ENCODE assay signal across 28 cellular contexts in the genomic region with DNA sequence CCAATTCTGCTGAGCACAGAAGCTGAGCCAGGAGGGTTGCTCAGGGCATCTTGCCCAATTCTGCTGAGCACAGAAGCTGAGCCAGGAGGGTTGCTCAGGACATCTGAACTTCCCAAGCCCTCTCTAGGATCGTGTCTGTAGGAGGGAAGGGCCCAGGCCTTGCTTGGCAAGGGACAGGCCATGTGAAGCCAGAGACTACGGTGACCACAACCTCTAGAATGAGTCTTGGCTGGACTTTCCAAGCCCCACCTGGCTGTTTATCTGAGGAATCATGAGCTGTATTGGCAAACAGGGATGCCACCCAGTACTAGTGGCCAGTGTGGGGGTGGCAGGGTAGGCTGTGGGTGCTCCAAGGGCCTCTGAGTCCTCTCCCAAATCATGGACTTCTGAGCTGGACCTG. TPM values are rescaled to one million over a fixed set of nuclear protein-coding genes. Genes with fewer than 3 reads are reported as not detected.
"Had no signal": no experiment of that assay in that cellular context is flagged by ENCODE, and none has a peak within 500 bp of the region (broad histone marks: within the 10 kb centered on the region; RNA-seq: fewer than 3 reads in every experiment).

No MANE protein-coding gene starts in this region.

- H3K27ac ChIP-seq: gastroesophageal sphincter, left lung, upper lobe of left lung, WERI-Rb-1 had no signal

- FAIRE-seq: endometrium, kidney, TTC549 had no signal

- H3K9me3 ChIP-seq: gastroesophageal sphincter, left lung, upper lobe of left lung had no signal

- H3K27ac Mint-ChIP-seq: activated CD4-positive, alpha-beta T cell treated with anti-CD3 and anti-CD28 coated beads, Interleukin-2, amount 10 ng/mL, durations not matched to agents 7 days and 5 days; activated CD8-positive, alpha-beta memory T cell treated with anti-CD3 and anti-CD28 coated beads, Interleukin-2, amount 10 ng/mL, durations not matched to agents 7 days and 5 days; activated CD8-positive, alpha-beta T cell treated with anti-CD3 and anti-CD28 coated beads for 36 hours; activated naive CD4-positive, alpha-beta T cell treated with anti-CD3 and anti-CD28 coated beads, Interleukin-2, amount 10 ng/mL, durations not matched to agents 7 days and 5 days; activated naive CD8-positive, alpha-beta T cell treated with anti-CD3 and anti-CD28 coated beads, Interleukin-2, amount 50 U/mL, for 24 hours; dendritic cell treated with granulocyte-macrophage colony-stimulating factor and Interleukin-4, amounts not matched to agents 40 ng/mL and 50 ng/mL, for 4 days; nephron progenitor cell; T-cell; T-helper 2 cell treated with Interferon-gamma antibody and Interleukin-4, amounts not matched to agents 5 μg/mL and 100 μg/mL, for 36 hours had no signal

- H3K36me3 ChIP-seq: gastroesophageal sphincter, left lung, upper lobe of left lung, WERI-Rb-1 had no signal

- H3K4me3 Mint-ChIP-seq: activated CD4-positive, alpha-beta T cell treated with anti-CD3 and anti-CD28 coated beads, Interleukin-2, amount 10 ng/mL, durations not matched to agents 7 days and 5 days; activated CD8-positive, alpha-beta memory T cell treated with anti-CD3 and anti-CD28 coated beads, Interleukin-2, amount 10 ng/mL, durations not matched to agents 7 days and 5 days; activated CD8-positive, alpha-beta T cell treated with anti-CD3 and anti-CD28 coated beads for 36 hours; activated naive CD4-positive, alpha-beta T cell treated with anti-CD3 and anti-CD28 coated beads, Interleukin-2, amount 10 ng/mL, durations not matched to agents 7 days and 5 days; activated naive CD8-positive, alpha-beta T cell treated with anti-CD3 and anti-CD28 coated beads, Interleukin-2, amount 50 U/mL, for 24 hours; dendritic cell treated with granulocyte-macrophage colony-stimulating factor and Interleukin-4, amounts not matched to agents 40 ng/mL and 50 ng/mL, for 4 days; nephron progenitor cell; T-cell; T-helper 2 cell treated with Interferon-gamma antibody and Interleukin-4, amounts not matched to agents 5 μg/mL and 100 μg/mL, for 36 hours had no signal

- H3K36me3 Mint-ChIP-seq: activated CD8-positive, alpha-beta memory T cell treated with anti-CD3 and anti-CD28 coated beads, Interleukin-2, amount 10 ng/mL, durations not matched to agents 7 days and 5 days; activated naive CD4-positive, alpha-beta T cell treated with anti-CD3 and anti-CD28 coated beads, Interleukin-2, amount 10 ng/mL, durations not matched to agents 7 days and 5 days; T-cell had no signal

- H3K27me3 ChIP-seq: left lung, upper lobe of left lung had no signal

- H3K4me1 Mint-ChIP-seq: activated CD4-positive, alpha-beta T cell treated with anti-CD3 and anti-CD28 coated beads, Interleukin-2, amount 10 ng/mL, durations not matched to agents 7 days and 5 days; activated CD8-positive, alpha-beta memory T cell treated with anti-CD3 and anti-CD28 coated beads, Interleukin-2, amount 10 ng/mL, durations not matched to agents 7 days and 5 days; activated naive CD4-positive, alpha-beta T cell treated with anti-CD3 and anti-CD28 coated beads, Interleukin-2, amount 10 ng/mL, durations not matched to agents 7 days and 5 days; activated naive CD8-positive, alpha-beta T cell treated with anti-CD3 and anti-CD28 coated beads, Interleukin-2, amount 50 U/mL, for 24 hours; T-cell had no signal

- H3K4me1 ChIP-seq: gastroesophageal sphincter, left lung, upper lobe of left lung had no signal

- H3K9me3 Mint-ChIP-seq: activated CD8-positive, alpha-beta T cell treated with anti-CD3 and anti-CD28 coated beads for 36 hours; activated naive CD4-positive, alpha-beta T cell treated with anti-CD3 and anti-CD28 coated beads, Interleukin-2, amount 10 ng/mL, durations not matched to agents 7 days and 5 days; activated naive CD8-positive, alpha-beta T cell treated with anti-CD3 and anti-CD28 coated beads, Interleukin-2, amount 50 U/mL, for 24 hours; dendritic cell treated with granulocyte-macrophage colony-stimulating factor and Interleukin-4, amounts not matched to agents 40 ng/mL and 50 ng/mL, for 4 days; T-helper 2 cell treated with Interferon-gamma antibody and Interleukin-4, amounts not matched to agents 5 μg/mL and 100 μg/mL, for 36 hours had no signal

- ATAC-seq: activated CD8-positive, alpha-beta memory T cell treated with anti-CD3 and anti-CD28 coated beads, Interleukin-2, amount 10 ng/mL, durations not matched to agents 7 days and 5 days; activated CD8-positive, alpha-beta T cell treated with anti-CD3 and anti-CD28 coated beads for 36 hours; activated naive CD8-positive, alpha-beta T cell treated with anti-CD3 and anti-CD28 coated beads, Interleukin-2, amount 50 U/mL, for 24 hours; gastroesophageal sphincter; left lung; stimulated activated naive CD8-positive, alpha-beta T cell treated with anti-CD3 and anti-CD28 coated beads, Interleukin-15, Interleukin-2, amounts not matched to agents 100 U/mL and 50 U/mL, for 24 hours; T-cell had no signal

- DNase-seq: activated CD4-positive, alpha-beta T cell treated with anti-CD3 and anti-CD28 coated beads, Interleukin-2, amount 10 ng/mL, durations not matched to agents 7 days and 5 days; activated CD4-positive, CD25-positive, alpha-beta regulatory T cell treated with anti-CD3 and anti-CD28 coated beads, Interleukin-2, amount 50 U/mL, for 72 hours; activated CD8-positive, alpha-beta memory T cell treated with anti-CD3 and anti-CD28 coated beads, Interleukin-2, amount 10 ng/mL, durations not matched to agents 7 days and 5 days; activated CD8-positive, alpha-beta T cell treated with anti-CD3 and anti-CD28 coated beads for 36 hours; activated effector memory CD4-positive, alpha-beta T cell treated with anti-CD3 and anti-CD28 coated beads, Interleukin-2, amount 50 U/mL, for 16 hours; activated naive CD4-positive, alpha-beta T cell treated with anti-CD3 and anti-CD28 coated beads, Interleukin-2, amount 10 ng/mL, durations not matched to agents 7 days and 5 days; activated naive CD8-positive, alpha-beta T cell treated with anti-CD3 and anti-CD28 coated beads, Interleukin-2, amount 50 U/mL, for 24 hours; activated T-cell treated with anti-CD3 and anti-CD28 coated beads for 4 hours; caudate nucleus; effector CD4-positive, alpha-beta T cell; kidney; left lung; midbrain; nephron progenitor cell; occipital lobe; posterior cingulate gyrus; stimulated activated CD4-positive, alpha-beta T cell treated with anti-CD3 and anti-CD28 coated beads, Interleukin-2, amount 100 ng/mL, for 48 hours; stimulated activated naive CD8-positive, alpha-beta T cell treated with anti-CD3 and anti-CD28 coated beads, Interleukin-15, Interleukin-2, amounts not matched to agents 100 U/mL and 50 U/mL, for 24 hours; T-cell; upper lobe of left lung; WERI-Rb-1 had no signal

- H3K4me3 ChIP-seq: gastroesophageal sphincter, left lung, upper lobe of left lung had no signal

RNA-seq across cellular contexts. Expression of a gene that starts 7.7 kb away (rescaled TPM):
- total RNA-seq: activated CD4-positive, alpha-beta T cell treated with anti-CD3 and anti-CD28 coated beads, Interleukin-2, amount 10 ng/mL, durations not matched to agents 7 days and 5 days; activated CD8-positive, alpha-beta memory T cell treated with anti-CD3 and anti-CD28 coated beads, Interleukin-2, amount 10 ng/mL, durations not matched to agents 7 days and 5 days; activated CD8-positive, alpha-beta T cell treated with anti-CD3 and anti-CD28 coated beads for 36 hours; gastroesophageal sphincter; left lung; occipital lobe; subcutaneous adipose tissue; T-cell had no signal

RNA-seq across cellular contexts. Expression of a gene that starts 35.6 kb away (rescaled TPM):
- total RNA-seq: activated CD4-positive, alpha-beta T cell treated with anti-CD3 and anti-CD28 coated beads, Interleukin-2, amount 10 ng/mL, durations not matched to agents 7 days and 5 days; activated CD8-positive, alpha-beta memory T cell treated with anti-CD3 and anti-CD28 coated beads, Interleukin-2, amount 10 ng/mL, durations not matched to agents 7 days and 5 days; activated CD8-positive, alpha-beta T cell treated with anti-CD3 and anti-CD28 coated beads for 36 hours; epithelial cell of proximal tubule; gastroesophageal sphincter; kidney; left lung; occipital lobe; subcutaneous adipose tissue; T-cell; upper lobe of left lung had no signal

RNA-seq across cellular contexts. Expression of a gene that starts 37.8 kb away (rescaled TPM):
- total RNA-seq: activated CD4-positive, alpha-beta T cell treated with anti-CD3 and anti-CD28 coated beads, Interleukin-2, amount 10 ng/mL, durations not matched to agents 7 days and 5 days; activated CD8-positive, alpha-beta memory T cell treated with anti-CD3 and anti-CD28 coated beads, Interleukin-2, amount 10 ng/mL, durations not matched to agents 7 days and 5 days; activated CD8-positive, alpha-beta T cell treated with anti-CD3 and anti-CD28 coated beads for 36 hours; epithelial cell of proximal tubule; gastroesophageal sphincter; kidney; left lung; occipital lobe; subcutaneous adipose tissue had no signal
